In genomic region chr7:50396856-50397255, GRCh38 we compare ENCODE assay signal across 11 cellular contexts. TPM values are rescaled to one million over a fixed set of nuclear protein-coding genes. Genes with fewer than 3 reads are reported as not detected.
DNase-seq lines count a peak whose midpoint lies in the region; ATAC-seq and TF ChIP-seq lines count a peak whose summit lies in the region.
"Had no signal": no experiment of that assay in that cellular context is flagged by ENCODE, and none has a peak within 500 bp of the region (broad histone marks: within the 10 kb centered on the region; RNA-seq: fewer than 3 reads in every experiment).

No MANE protein-coding gene starts in this region.

- TF ChIP-seq CTCF in heart left ventricle (IDR thresholded peaks at IDR 0.05): no peak

- no peak overlapping the region for H3K4me3 ChIP-seq in heart left ventricle
- H3K4me3 ChIP-seq: uterus had no signal

- WGBS in heart left ventricle, 4 donors: 85 to 86% (median 86%) methylated on average over 2 of the region's 2 CpGs

- TF ChIP-seq POLR2A in heart left ventricle (IDR thresholded peaks at IDR 0.05): no peak

- H3K27ac ChIP-seq in heart left ventricle: no peak overlapping the region
- H3K27ac ChIP-seq: uterus had no signal

- peaks cover 0 to 50% (median 0%) of the 10 kb centered on the region in 9 donors for H3K36me3 ChIP-seq in heart left ventricle
- H3K36me3 ChIP-seq: uterus had no signal

- no peaks in the 10 kb centered on the region for H3K9me3 ChIP-seq in heart left ventricle
- H3K9me3 ChIP-seq: uterus had no signal

- intact Hi-C loops in heart left ventricle (cut with DNase I): no loop called here

- peaks cover 0 to 48% (median 19%) of the 10 kb centered on the region in 9 donors for H3K27me3 ChIP-seq in heart left ventricle
- H3K27me3 ChIP-seq: uterus had no signal

- peaks cover 0 to 40% (median 0%) of the 10 kb centered on the region in 12 donors for H3K4me1 ChIP-seq in heart left ventricle
- H3K4me1 ChIP-seq: uterus had no signal

- in situ Hi-C loops in KBM-7 (cut with MboI; ENCODE audit: low pct_unique_long_range_greater_than_20kb, low sequenced_read_pairs): no loop called here

- peak; percentile 39 for DNase-seq in stimulated activated CD4-positive, alpha-beta T cell treated with anti-CD3 and anti-CD28 coated beads, Interleukin-4, amount 100 ng/mL, for 24 hours
- no peak for DNase-seq in stimulated activated CD4-positive, alpha-beta T cell treated with anti-CD3 and anti-CD28 coated beads, Interleukin-4, amount 100 ng/mL, for 4 hours
- peak; percentile 64 for DNase-seq in activated CD8-positive, alpha-beta memory T cell treated with anti-CD3 and anti-CD28 coated beads, Interleukin-2, amount 50 U/mL, for 48 hours
- no peak for DNase-seq in KBM-7
- DNase-seq in heart left ventricle: no peak
- DNase-seq in occipital lobe (lab: John Stamatoyannopoulos, UW): no peak
- DNase-seq in UCSD-AML1 (lab: John Stamatoyannopoulos, UW; ENCODE audit: unreplicated experiment): no peak
- DNase-seq: SHP77, uterus had no signal

- peak; percentile 17 for ATAC-seq in HG03039 (IDR thresholded peaks at IDR 0.05; ENCODE audit: unreplicated experiment)
- no peak for ATAC-seq in heart left ventricle
- ATAC-seq: HepG2 had no signal

RNA-seq across cellular contexts. Expression of gene FIGNL1, which starts 53.3 kb away (rescaled TPM):
- 1 to 10 TPM; 2.9 to 5.8 (median 5.1) TPM for total RNA-seq in heart left ventricle
- 1 to 10 TPM; 1.9 to 3.8 TPM for polyA plus RNA-seq in heart left ventricle
- total RNA-seq in occipital lobe: 47.7 TPM

Comparison
In these comparisons a context has a peak if more than half of its experiments do, and no peak if none do; other contexts are left out.
1. DNase-seq: peak in stimulated activated CD4-positive, alpha-beta T cell treated with anti-CD3 and anti-CD28 coated beads, Interleukin-4, amount 100 ng/mL, for 24 hours (single experiment) and activated CD8-positive, alpha-beta memory T cell treated with anti-CD3 and anti-CD28 coated beads, Interleukin-2, amount 50 U/mL, for 48 hours (single experiment); none in stimulated activated CD4-positive, alpha-beta T cell treated with anti-CD3 and anti-CD28 coated beads, Interleukin-4, amount 100 ng/mL, for 4 hours (0 of 2), KBM-7 (single experiment), heart left ventricle (0 of 5), occipital lobe (single experiment) and UCSD-AML1 (single experiment).